Comparison of ENCODE assay signal across 11 cellular contexts in the genomic region with DNA sequence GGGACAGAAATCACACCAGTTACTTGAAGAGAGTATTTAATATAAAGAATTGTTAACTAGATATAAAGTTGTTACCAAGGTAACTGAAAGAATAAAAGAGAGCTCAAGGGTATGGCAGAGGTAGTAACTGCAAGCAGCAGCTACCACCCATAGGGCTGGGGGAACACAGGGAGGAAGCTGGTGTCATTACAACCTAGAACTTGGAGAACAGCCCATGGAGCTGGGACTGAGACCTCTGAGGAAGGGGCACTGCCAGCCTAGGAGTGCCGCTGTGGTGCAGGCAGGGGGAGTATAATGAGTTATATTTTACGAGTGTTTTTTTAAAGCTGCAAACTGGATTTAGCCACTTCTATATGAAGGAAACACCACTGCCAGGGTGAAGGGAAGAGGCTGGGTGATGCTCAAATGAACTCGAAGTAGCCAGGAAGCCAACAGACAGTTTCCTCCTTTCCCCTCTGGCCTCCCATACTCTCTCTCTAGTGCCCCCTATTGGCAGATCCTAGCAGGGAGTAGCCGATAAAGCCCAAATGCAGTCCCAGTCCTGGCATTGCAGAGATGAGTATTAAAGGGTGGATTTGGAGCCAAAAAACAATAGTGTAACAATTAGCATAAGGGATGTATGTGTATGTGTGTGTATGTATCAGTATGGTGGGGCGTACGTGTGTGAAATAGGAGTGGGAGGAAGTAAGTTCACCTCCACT.
DNase-seq lines count a peak whose midpoint lies in the region; ATAC-seq, FAIRE-seq and TF ChIP-seq lines count a peak whose summit lies in the region.
"Had no signal": no experiment of that assay in that cellular context is flagged by ENCODE, and none has a peak within 500 bp of the region (broad histone marks: within the 10 kb centered on the region; RNA-seq: fewer than 3 reads in every experiment).

No MANE protein-coding gene starts in this region.

- ATAC-seq in GM23338 (peak; percentile 94), GM21825 (IDR thresholded peaks at IDR 0.05; ENCODE audit: unreplicated experiment) (no peak), GM18867 (IDR thresholded peaks at IDR 0.05; ENCODE audit: unreplicated experiment) (no peak)
- ATAC-seq: stimulated activated naive B cell treated with anti-CD40 and anti-IgM and Interleukin-4, amounts not matched to agents 10 μg/mL and 1 μg/mL and 100 μg/mL, for 72 hours had no signal

- H3K9me3 ChIP-seq in SU-DHL-6 (ENCODE audit: insufficient read depth, low read length) (no peaks in the 10 kb centered on the region), keratinocyte (ENCODE audit: control insufficient read depth, low read depth, low read length) (no peaks in the 10 kb centered on the region)

- FAIRE-seq in keratinocyte (lab: Jason Lieb, UNC): no peak

- DNase-seq in GM23338 (ENCODE audit: low spot score) (peak; percentile 91), keratinocyte (ENCODE audit: low read depth, low spot score) (no peak), dedifferentiated amniotic fluid mesenchymal stem cell (ENCODE audit: extremely low spot score) (no peak), HPDE6-E6E7 (ENCODE audit: extremely low spot score) (no peak)
- DNase-seq: NCI-H1105; stimulated activated naive B cell treated with anti-CD40 and anti-IgM and Interleukin-4, amounts not matched to agents 10 μg/mL and 1 μg/mL and 100 μg/mL, for 72 hours had no signal

- TF ChIP-seq CTCF in C4-2B (conservative IDR thresholded peaks at IDR 0.05) (peak; percentile 64), GM23338 (conservative IDR thresholded peaks at IDR 0.05; ENCODE audit: low read depth in 2 of 2) (peak; percentile 94 to 97), SU-DHL-6 (IDR thresholded peaks at IDR 0.05; ENCODE audit: insufficient read depth, low read length, poor library complexity, severe bottlenecking) (peak; percentile 17), keratinocyte (optimal IDR thresholded peaks at IDR 0.05 in 1 of 3, IDR thresholded peaks at IDR 0.05 in 1 of 3, conservative IDR thresholded peaks at IDR 0.05 in 1 of 3; ENCODE audit: extremely low read depth in 1 of 3, insufficient read depth in 2 of 3, low read length in 3 of 3) (peak; percentile 50 to 58 (median 54))

- no peak overlapping the region for H2AFZ ChIP-seq in GM23338
- H2AFZ ChIP-seq in SU-DHL-6 (ENCODE audit: low read depth, low read length, severe bottlenecking): no peak overlapping the region
- no peak overlapping the region for H2AFZ ChIP-seq in keratinocyte (ENCODE audit: control insufficient read depth, low read length)

- no peaks in the 10 kb centered on the region for H3K9me3 Mint-ChIP-seq in GM23338
- H3K9me3 Mint-ChIP-seq: activated naive CD4-positive, alpha-beta T cell treated with anti-CD3 and anti-CD28 coated beads, Interleukin-2, amount 50 U/mL, for 24 hours had no signal

- no peak overlapping the region for H3K27ac Mint-ChIP-seq in GM23338
- H3K27ac Mint-ChIP-seq: activated naive CD4-positive, alpha-beta T cell treated with anti-CD3 and anti-CD28 coated beads, Interleukin-2, amount 50 U/mL, for 24 hours; stimulated activated naive B cell treated with anti-CD40 and anti-IgM and Interleukin-4, amounts not matched to agents 10 μg/mL and 1 μg/mL and 100 μg/mL, for 72 hours had no signal

- H3K79me2 ChIP-seq in GM23338 (replicated peaks; ENCODE audit: insufficient read depth) (no peaks in the 10 kb centered on the region), SU-DHL-6 (ENCODE audit: insufficient read depth, low read length) (no peaks in the 10 kb centered on the region), keratinocyte (ENCODE audit: control insufficient read depth, insufficient read depth, low read length) (no peaks in the 10 kb centered on the region)

- H3F3A ChIP-seq in GM23338 (replicated peaks; ENCODE audit: low read depth) (no peaks in the 10 kb centered on the region), SU-DHL-6 (ENCODE audit: insufficient read depth) (no peaks in the 10 kb centered on the region)

- peaks cover 7% of the 10 kb centered on the region for H3K4me1 Mint-ChIP-seq in GM23338
- H3K4me1 Mint-ChIP-seq: activated naive CD4-positive, alpha-beta T cell treated with anti-CD3 and anti-CD28 coated beads, Interleukin-2, amount 50 U/mL, for 24 hours; stimulated activated naive B cell treated with anti-CD40 and anti-IgM and Interleukin-4, amounts not matched to agents 10 μg/mL and 1 μg/mL and 100 μg/mL, for 72 hours had no signal

- H3K27ac ChIP-seq in C4-2B (no peak overlapping the region), GM23338 (ENCODE audit: low read depth) (no peak overlapping the region), SU-DHL-6 (ENCODE audit: low read depth, low read length) (no peak overlapping the region), keratinocyte (ENCODE audit: control insufficient read depth, insufficient read depth, low read length) (no peak overlapping the region)

- peaks cover 5% of the 10 kb centered on the region; the same call in 1 of the 2 replicates for H3K9me2 ChIP-seq in GM23338 (ENCODE audit: insufficient read depth)
- no peaks in the 10 kb centered on the region for H3K9me2 ChIP-seq in SU-DHL-6 (replicated peaks; ENCODE audit: insufficient read depth, low read length)

- dilution Hi-C loops in keratinocyte (cut with MboI; ENCODE audit: extremely low pct_ligation_motif_present, low sequenced_read_pairs): no loop called here

- 0 out of 3 replicates have a peak, but pooled peaks cover 2% of the 10 kb centered on the region for H3K36me3 Mint-ChIP-seq in GM23338 (ENCODE audit: low read depth)
- H3K36me3 Mint-ChIP-seq: activated naive CD4-positive, alpha-beta T cell treated with anti-CD3 and anti-CD28 coated beads, Interleukin-2, amount 50 U/mL, for 24 hours; stimulated activated naive B cell treated with anti-CD40 and anti-IgM and Interleukin-4, amounts not matched to agents 10 μg/mL and 1 μg/mL and 100 μg/mL, for 72 hours had no signal

- H3K36me3 ChIP-seq in GM23338 (ENCODE audit: insufficient read depth) (no peaks in the 10 kb centered on the region), SU-DHL-6 (ENCODE audit: low read length) (no peaks in the 10 kb centered on the region), keratinocyte (ENCODE audit: control insufficient read depth in 2 of 2, extremely low read depth in 1 of 2, insufficient read depth in 2 of 2, low read length in 2 of 2) (no peaks in the 10 kb centered on the region)

- H3K27me3 Mint-ChIP-seq in GM23338 (ENCODE audit: insufficient read depth, low read depth, poor library complexity): peaks cover 4% of the 10 kb centered on the region
- H3K27me3 Mint-ChIP-seq: stimulated activated naive B cell treated with anti-CD40 and anti-IgM and Interleukin-4, amounts not matched to agents 10 μg/mL and 1 μg/mL and 100 μg/mL, for 72 hours had no signal

- H3K9me1 ChIP-seq in keratinocyte (ENCODE audit: control insufficient read depth, extremely low read depth, insufficient read depth, low read length): no peaks in the 10 kb centered on the region

- H3K9ac ChIP-seq in SU-DHL-6 (ENCODE audit: low read length) (no peak overlapping the region), keratinocyte (ENCODE audit: control insufficient read depth, extremely low read depth, insufficient read depth, low read length) (no peak overlapping the region)

- H4K20me1 ChIP-seq in GM23338 (replicated peaks; ENCODE audit: insufficient read depth) (no peaks in the 10 kb centered on the region), SU-DHL-6 (ENCODE audit: low read depth, low read length) (no peaks in the 10 kb centered on the region), keratinocyte (ENCODE audit: control insufficient read depth, extremely low read depth, insufficient read depth, low read length) (no peaks in the 10 kb centered on the region)

- H3K4me1 ChIP-seq in GM23338 (ENCODE audit: insufficient read depth) (peaks cover 5% of the 10 kb centered on the region; the same call in 1 of the 2 replicates), keratinocyte (ENCODE audit: control insufficient read depth, extremely low read depth, insufficient read depth, low read length) (no peaks in the 10 kb centered on the region)

- H3K27me3 ChIP-seq in GM23338 (ENCODE audit: insufficient read depth) (no peaks in the 10 kb centered on the region), SU-DHL-6 (ENCODE audit: low read length) (no peaks in the 10 kb centered on the region), keratinocyte (ENCODE audit: control insufficient read depth, extremely low read depth, insufficient read depth, low read length) (no peaks in the 10 kb centered on the region)

- H3K4me2 ChIP-seq in GM23338: no peak overlapping the region
- no peak overlapping the region for H3K4me2 ChIP-seq in SU-DHL-6 (ENCODE audit: low read depth, low read length, poor library complexity, severe bottlenecking)
- H3K4me2 ChIP-seq in keratinocyte (ENCODE audit: control insufficient read depth, extremely low read depth, insufficient read depth, low read depth, low read length): no peak overlapping the region

- no peak overlapping the region for H3K4me3 Mint-ChIP-seq in GM23338
- H3K4me3 Mint-ChIP-seq: activated naive CD4-positive, alpha-beta T cell treated with anti-CD3 and anti-CD28 coated beads, Interleukin-2, amount 50 U/mL, for 24 hours; stimulated activated naive B cell treated with anti-CD40 and anti-IgM and Interleukin-4, amounts not matched to agents 10 μg/mL and 1 μg/mL and 100 μg/mL, for 72 hours had no signal

- H3K4me3 ChIP-seq in GM23338 (no peak overlapping the region), SU-DHL-6 (ENCODE audit: insufficient read depth, low read length, poor library complexity, severe bottlenecking) (no peak overlapping the region), keratinocyte (ENCODE audit: control insufficient read depth in 2 of 3, extremely low read depth in 1 of 3, insufficient read depth in 2 of 3, low read depth in 1 of 3, low read length in 3 of 3) (no peak overlapping the region)

TF ChIP-seq in GM23338, 12 proteins besides CTCF, POLR2A, EP300 and RAD21 (continues in another document):
- no peak for TF ChIP-seq NANOG (IDR thresholded peaks at IDR 0.05; ENCODE audit: borderline replicate concordance)
- TF ChIP-seq ZNF331 (CRISPR knock-in tag; IDR thresholded peaks at IDR 0.05; ENCODE audit: low read depth): no peak
- no peak for TF ChIP-seq EZH2phosphoT487 (IDR thresholded peaks at IDR 0.05; ENCODE audit: unreplicated experiment)

Comparison
In these comparisons a context has a peak if more than half of its experiments do, and no peak if none do; other contexts are left out.
1. CTCF ChIP-seq: peak in every context shown above with its lines; median percentile 96 in GM23338; 64 in C4-2B; 54 in keratinocyte; 17 in SU-DHL-6.